Comparison of ENCODE assay signal across 26 cellular contexts in the genomic region with DNA sequence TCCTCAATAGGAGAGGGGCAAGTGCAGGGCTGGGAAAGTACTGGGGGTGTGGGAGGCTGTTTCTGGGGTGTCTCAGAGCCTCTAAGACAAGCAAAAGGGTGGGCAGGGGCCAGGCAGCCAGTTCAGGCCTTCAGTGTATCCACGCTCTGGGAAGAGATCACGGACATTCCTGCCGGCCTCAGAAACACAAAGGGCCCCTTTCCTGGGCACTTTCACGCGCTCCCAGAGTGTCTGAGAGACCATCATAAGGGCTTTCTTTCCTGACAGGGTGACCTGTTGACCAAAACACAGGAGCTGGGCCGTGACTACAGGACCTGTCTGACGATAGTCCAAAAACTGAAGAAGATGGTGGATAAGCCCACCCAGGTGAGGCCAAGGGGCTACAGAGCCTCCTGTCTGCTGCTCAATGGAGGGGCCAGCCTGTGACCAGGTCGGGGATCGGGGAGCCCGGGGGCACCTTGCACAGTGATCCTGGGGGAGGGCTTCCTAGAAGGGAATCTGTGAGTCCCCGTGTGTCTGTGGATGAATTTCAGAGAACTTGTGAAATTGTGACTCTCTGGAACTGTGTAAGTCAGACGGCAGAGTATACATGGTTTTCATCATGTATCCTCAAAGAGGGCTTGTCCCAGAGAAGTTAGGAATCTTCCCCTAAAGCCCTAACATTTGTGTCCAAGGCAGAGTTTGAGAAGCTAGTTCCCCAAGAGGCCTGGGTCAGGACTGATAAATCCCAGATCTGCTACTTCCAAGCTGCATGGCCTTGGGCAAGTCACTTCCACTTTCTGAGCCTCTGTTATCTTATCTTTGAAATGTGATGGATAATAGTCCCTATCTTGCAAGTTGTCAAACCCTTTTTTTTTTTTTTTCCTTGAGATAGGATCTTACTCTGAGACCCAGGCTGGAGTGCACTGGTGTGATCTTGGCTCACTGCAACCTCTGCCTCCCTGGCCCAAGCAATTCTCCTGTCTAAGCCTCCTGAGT. TPM values are rescaled to one million over a fixed set of nuclear protein-coding genes. Genes with fewer than 3 reads are reported as not detected.
A peak's percentile ranks its signal among the peaks of the same experiment; 100 is the strongest.
DNase-seq lines count a peak whose midpoint lies in the region; ATAC-seq, FAIRE-seq and TF ChIP-seq lines count a peak whose summit lies in the region.
"Had no signal": no experiment of that assay in that cellular context is flagged by ENCODE, and none has a peak within 500 bp of the region (broad histone marks: within the 10 kb centered on the region; RNA-seq: fewer than 3 reads in every experiment).

No MANE protein-coding gene starts in this region.

- no peak overlapping the region for H2BK15ac ChIP-seq in H1 (ENCODE audit: low read length)

- TF ChIP-seq CTCF in H1 (IDR thresholded peaks at IDR 0.05; ENCODE audit: control extremely low read depth in 1 of 3, insufficient read depth in 1 of 3, low read depth in 1 of 3, low read length in 3 of 3) (no peak), psoas muscle (IDR thresholded peaks at IDR 0.05) (no peak), foreskin keratinocyte (conservative IDR thresholded peaks at IDR 0.05) (no peak)

- H3K4ac ChIP-seq in H1 (replicated peaks; ENCODE audit: insufficient read length, low read depth, low read length) (no peak overlapping the region), trophoblast cell (ENCODE audit: low read depth, low read length) (no peak overlapping the region)

- H3K4me3 ChIP-seq in H1 (ENCODE audit: extremely low read depth in 1 of 4, insufficient read depth in 2 of 4, low read depth in 3 of 4, low read length in 4 of 4) (no peak overlapping the region), trophoblast cell (ENCODE audit: low read depth, low read length) (no peak overlapping the region), psoas muscle (no peak overlapping the region)
- H3K4me3 ChIP-seq: cardiac muscle cell had no signal

- H3K18ac ChIP-seq in H1 (ENCODE audit: extremely low read depth, low read length) (no peak overlapping the region), trophoblast cell (ENCODE audit: low read length) (no peak overlapping the region)

- H4K5ac ChIP-seq in H1 (ENCODE audit: insufficient read length, low read depth, low read length): no peak overlapping the region

- no peak for FAIRE-seq in H1 (lab: Jason Lieb, UNC)
- FAIRE-seq: endothelial cell of umbilical vein, G401.6, GM18507 had no signal

- H3K14ac ChIP-seq in H1 (ENCODE audit: insufficient read length) (no peak overlapping the region), trophoblast cell (ENCODE audit: low read length) (no peak overlapping the region)

- no peak for TF ChIP-seq POLR2A in H1 (IDR thresholded peaks at IDR 0.05; ENCODE audit: control extremely low read depth in 1 of 2, low read depth in 2 of 2, low read length in 2 of 2)

- H3K27ac ChIP-seq in H1 (ENCODE audit: low read depth, low read length) (no peak overlapping the region), trophoblast cell (ENCODE audit: low read depth, low read length) (peak overlapping the region; percentile 32), psoas muscle (no peak overlapping the region), foreskin keratinocyte (no peak overlapping the region)
- H3K27ac ChIP-seq: cardiac muscle cell, parathyroid adenoma had no signal

- H3K9ac ChIP-seq in H1 (replicated peaks in 1 of 4; ENCODE audit: extremely low read depth in 1 of 4, low read depth in 3 of 4, low read length in 3 of 4) (no peak overlapping the region), trophoblast cell (ENCODE audit: low read length) (no peak overlapping the region)
- H3K9ac ChIP-seq: parathyroid adenoma had no signal

- H3K79me2 ChIP-seq in H1 (ENCODE audit: control insufficient read depth in 1 of 2, insufficient read depth in 2 of 2, low read length in 2 of 2) (no peaks in the 10 kb centered on the region), trophoblast cell (ENCODE audit: control insufficient read depth, insufficient read depth, low read length, poor library complexity) (no peaks in the 10 kb centered on the region)
- H3K79me2 ChIP-seq: parathyroid adenoma had no signal

- H4K8ac ChIP-seq in H1 (ENCODE audit: extremely low read depth, insufficient read depth, low read length) (no peak overlapping the region), trophoblast cell (ENCODE audit: low read depth, low read length) (no peak overlapping the region)

- no peak for TF ChIP-seq RAD21 in H1 (IDR thresholded peaks at IDR 0.05 in 1 of 2, conservative IDR thresholded peaks at IDR 0.05 in 1 of 2; ENCODE audit: low read depth in 2 of 2, low read length in 2 of 2)

- no peak for TF ChIP-seq EP300 in H1 (IDR thresholded peaks at IDR 0.05; ENCODE audit: borderline replicate concordance in 1 of 2, low read depth in 2 of 2, low read length in 2 of 2)

- WGBS in H1 (ENCODE audit: extremely low coverage in 1 of 2, insufficient coverage in 1 of 2, insufficient read length in 1 of 2, insufficient replicate concordance in 2 of 2, low coverage in 1 of 2, low lambda C conversion rate in 2 of 2, missing lambda C conversion rate in 1 of 2), 2 experiments: 89% methylated on average over 12 of the region's 12 CpGs; no CpG with 5 or more reads in 1 of the 2 experiments
- WGBS in trophoblast cell (ENCODE audit: extremely low coverage, insufficient coverage, insufficient read length): no CpG with 5 or more reads among the region's 12 CpGs
- whole genome bisulfite sequencing in psoas muscle, 3 donors: 87 to 91% (median 90%) methylated on average over 12 of the region's 12 CpGs

- H3K36me3 ChIP-seq in H1 (ENCODE audit: control insufficient read depth in 2 of 4, insufficient read depth in 4 of 4, low read length in 3 of 4) (no peaks in the 10 kb centered on the region), trophoblast cell (ENCODE audit: control insufficient read depth in 1 of 2, insufficient read depth in 2 of 2, low read length in 2 of 2) (no peaks in the 10 kb centered on the region), psoas muscle (ENCODE audit: insufficient read depth in 1 of 2, low read depth in 1 of 2) (no peaks in the 10 kb centered on the region)
- H3K36me3 ChIP-seq: cardiac muscle cell had no signal

- peak; percentile 57 for DNase-seq in activated effector memory CD4-positive, alpha-beta T cell treated with anti-CD3 and anti-CD28 coated beads, Interleukin-2, amount 50 U/mL, for 16 hours
- DNase-seq in activated effector memory CD4-positive, alpha-beta T cell treated with Interleukin-2 at 50 U/mL for 16 hours: no peak
- peak; percentile 2 for DNase-seq in OCI-M1 (lab: John Stamatoyannopoulos, UW)
- DNase-seq in H1 (ENCODE audit: low read depth in 1 of 2, low spot score in 2 of 2): no peak
- peak; percentile 33 to 63 for DNase-seq in trophoblast cell
- DNase-seq in psoas muscle: no peak
- DNase-seq in foreskin keratinocyte: no peak
- DNase-seq in NCI-H1930 (lab: John Stamatoyannopoulos, UW): no peak
- DNase-seq: activated gamma-delta T cell treated with Interleukin-2 at 50 U/mL for 16 hours, dermis blood vessel endothelial cell, DMS153, GOT3, left cardiac atrium, naive B cell, NCI-H1436, NCI-H2171, NCI-H524 treated with DMSO at 0.1 percent for 48 hours, substantia nigra had no signal

- H4K91ac ChIP-seq in H1 (replicated peaks; ENCODE audit: insufficient read length, low read length): no peak overlapping the region
- H4K91ac ChIP-seq in trophoblast cell (ENCODE audit: low read depth, low read length): peak overlapping the region; percentile 32

- no peaks in the 10 kb centered on the region for H3K23me2 ChIP-seq in H1 (ENCODE audit: low read depth, low read length)

- H3K9me3 ChIP-seq in H1 (ENCODE audit: insufficient read depth in 2 of 2, low read depth in 1 of 2, low read length in 1 of 2): no peaks in the 10 kb centered on the region
- peaks cover 2% of the 10 kb centered on the region for H3K9me3 ChIP-seq in trophoblast cell (ENCODE audit: insufficient read depth, low read depth, low read length)
- no peaks in the 10 kb centered on the region for H3K9me3 ChIP-seq in psoas muscle

- ATAC-seq in psoas muscle (no peak), foreskin keratinocyte (no peak)
- ATAC-seq: left cardiac atrium, sciatic nerve had no signal

- no peaks in the 10 kb centered on the region for H3K79me1 ChIP-seq in H1 (ENCODE audit: low read depth, low read length)
- H3K79me1 ChIP-seq in trophoblast cell (ENCODE audit: low read length): no peaks in the 10 kb centered on the region

- H3K56ac ChIP-seq in H1 (replicated peaks; ENCODE audit: insufficient read length, low read depth, low read length): no peak overlapping the region

- no peaks in the 10 kb centered on the region for H4K20me1 ChIP-seq in H1 (replicated peaks in 1 of 2; ENCODE audit: control insufficient read depth in 1 of 2, insufficient read depth in 2 of 2, low read length in 2 of 2)

- POLR2A ChIA-PET in H1 (lab: Charles Lee; ENCODE audit: partially characterized antibody): interaction anchor here (1.7 kb wide), 1 partner anchor 80 kb away, joined by 3 read pairs; a partner anchor contains a TSS

- H2BK20ac ChIP-seq in H1 (ENCODE audit: low read length): no peak overlapping the region

- H3K27me3 ChIP-seq in H1 (replicated peaks in 1 of 4; ENCODE audit: control insufficient read depth in 3 of 4, extremely low read depth in 1 of 4, insufficient read depth in 3 of 4, low read length in 3 of 4) (no peaks in the 10 kb centered on the region), trophoblast cell (ENCODE audit: insufficient read depth, low read length) (no peaks in the 10 kb centered on the region), psoas muscle (ENCODE audit: insufficient read depth in 3 of 3, low read length in 2 of 3) (no peaks in the 10 kb centered on the region), foreskin keratinocyte (peaks cover 6% of the 10 kb centered on the region)
- H3K27me3 ChIP-seq: cardiac muscle cell had no signal

- H2AK5ac ChIP-seq in H1 (ENCODE audit: low read depth, low read length) (no peak overlapping the region), trophoblast cell (ENCODE audit: low read length) (no peak overlapping the region)

- H4K12ac ChIP-seq in trophoblast cell (ENCODE audit: low read depth, low read length): no peak overlapping the region

- intact Hi-C loops in psoas muscle (cut with DNase I): no loop called here

- H3K23ac ChIP-seq in H1 (ENCODE audit: insufficient read length) (no peak overlapping the region), trophoblast cell (ENCODE audit: low read length) (no peak overlapping the region)

- H3K4me2 ChIP-seq in H1 (ENCODE audit: insufficient read depth in 1 of 2, low read depth in 2 of 2, low read length in 2 of 2) (no peak overlapping the region), trophoblast cell (ENCODE audit: low read length) (no peak overlapping the region)

- H2BK120ac ChIP-seq in H1 (replicated peaks; ENCODE audit: low read depth, low read length) (no peak overlapping the region), trophoblast cell (ENCODE audit: insufficient read depth, low read length, poor library complexity) (no peak overlapping the region)

- H2AFZ ChIP-seq in H1 (ENCODE audit: low read length) (0 out of 2 replicates have a peak overlapping the region, but pooled peaks have one; percentile 39), trophoblast cell (ENCODE audit: insufficient read depth, low read length, poor library complexity) (no peak overlapping the region)
- H2AFZ ChIP-seq: parathyroid adenoma had no signal

- H2BK12ac ChIP-seq in H1 (ENCODE audit: low read depth, low read length) (no peak overlapping the region), trophoblast cell (ENCODE audit: low read length) (no peak overlapping the region)

- H2BK5ac ChIP-seq in H1 (ENCODE audit: low read depth, low read length) (no peak overlapping the region), trophoblast cell (ENCODE audit: low read depth, low read length, poor library complexity) (no peak overlapping the region)

- peaks cover 0 to 5% (median under 1%) of the 10 kb centered on the region in 4 experiments; a peak in 4 of 7 replicates for H3K4me1 ChIP-seq in H1 (replicated peaks in 1 of 4; ENCODE audit: control insufficient read depth in 3 of 4, insufficient read depth in 4 of 4, low read length in 3 of 4)
- peaks cover 17 to 20% of the 10 kb centered on the region in 2 experiments for H3K4me1 ChIP-seq in trophoblast cell (ENCODE audit: control insufficient read depth in 1 of 2, insufficient read depth in 2 of 2, low read length in 2 of 2)
- no peaks in the 10 kb centered on the region for H3K4me1 ChIP-seq in psoas muscle
- no peaks in the 10 kb centered on the region for H3K4me1 ChIP-seq in foreskin keratinocyte
- H3K4me1 ChIP-seq: parathyroid adenoma had no signal

- CTCF ChIA-PET in H1 (lab: Charles Lee; ENCODE audit: partially characterized antibody): interaction anchor here (0.7 to 6.8 kb wide), 4 partner anchors 9 to 602 kb away, joined by 3 to 49 read pairs (median 16); no protein-coding TSS in a partner anchor

RNA-seq across cellular contexts. Expression of a gene that starts 1.8 kb away (rescaled TPM):
- total RNA-seq in H1 (2021; fragmentation: NEBNext Ultra II Directional; extraction: Animal tissue kit (Norgen Biotek cat#: 25700)): not detected in 2 replicates
- 0.03 TPM in 1 of 2 replicates, not detected in the other for polyA plus RNA-seq in H1 (2011; rRNA removed)
- 0.19 TPM for polyA plus RNA-seq in H1 (2011; cell fraction: cytosol; rRNA removed)
- 0.23 TPM for polyA plus RNA-seq in H1 (2011; cell fraction: nucleus; rRNA removed)
- polyA plus RNA-seq in H1 (2012, experiment 1 of 2): 0.31 to 0.36 TPM in 2 of 4 replicates, not detected in the others
- polyA plus RNA-seq in H1 (2012, experiment 2 of 2): not detected
- not detected for polyA plus RNA-seq in H1 (2013, experiment 1 of 2)
- not detected for polyA plus RNA-seq in H1 (2013, experiment 2 of 2)
- polyA minus RNA-seq in H1 (2011; rRNA and poly(A)+ RNA removed): not detected in 2 replicates
- not detected for polyA minus RNA-seq in H1 (2011; cell fraction: cytosol; rRNA and poly(A)+ RNA removed)
- polyA minus RNA-seq in H1 (2011; cell fraction: nucleus; rRNA and poly(A)+ RNA removed): not detected
- 0.75 and 0.90 TPM in 2 replicates for polyA plus RNA-seq in trophoblast cell (2013)
- total RNA-seq in psoas muscle: 10 to 100 TPM in 1 of 4 donors, 1 to 10 TPM in 2, under 1 TPM in 1; 0.58 to 20.0 (median 5.8) TPM
- 10 to 100 TPM in 2 of 3 donors, 1 to 10 TPM in 1; 4.9 to 31.6 (median 23.4) TPM for polyA plus RNA-seq in psoas muscle
- not detected in 2 replicates for total RNA-seq in foreskin keratinocyte
- polyA plus RNA-seq in foreskin keratinocyte: not detected in 2 replicates
- total RNA-seq: cardiac muscle cell, dermis blood vessel endothelial cell, endothelial cell of umbilical vein, RPMI7951, urinary bladder had no signal
- polyA plus RNA-seq: cardiac muscle cell, endothelial cell of umbilical vein had no signal

RNA-seq across cellular contexts. Expression of a gene that starts 28.0 kb away (rescaled TPM):
- not detected in 2 replicates for total RNA-seq in H1 (2021; fragmentation: NEBNext Ultra II Directional; extraction: Animal tissue kit (Norgen Biotek cat#: 25700))
- not detected in 2 replicates for polyA plus RNA-seq in H1 (2011; rRNA removed)
- not detected for polyA plus RNA-seq in H1 (2011; cell fraction: cytosol; rRNA removed)
- not detected for polyA plus RNA-seq in H1 (2011; cell fraction: nucleus; rRNA removed)
- polyA plus RNA-seq in H1 (2012, experiment 1 of 2): 0.05 to 0.07 TPM (median 0.05 TPM) in 3 of 4 replicates, not detected in the other
- polyA plus RNA-seq in H1 (2012, experiment 2 of 2): not detected
- polyA plus RNA-seq in H1 (2013, experiment 1 of 2): not detected
- not detected for polyA plus RNA-seq in H1 (2013, experiment 2 of 2)
- not detected in 2 replicates for polyA minus RNA-seq in H1 (2011; rRNA and poly(A)+ RNA removed)
- polyA minus RNA-seq in H1 (2011; cell fraction: cytosol; rRNA and poly(A)+ RNA removed): not detected
- polyA minus RNA-seq in H1 (2011; cell fraction: nucleus; rRNA and poly(A)+ RNA removed): not detected
- 0.14 and 0.15 TPM in 2 replicates for polyA plus RNA-seq in trophoblast cell (2013)
- total RNA-seq in psoas muscle: 1 to 10 TPM in 2 of 4 donors, under 1 TPM in 2; 0.25 to 1.1 (median 0.96) TPM
- polyA plus RNA-seq in psoas muscle: 1 to 10 TPM in 1 of 3 donors, under 1 TPM in 2; 0.04 to 1.5 (median 0.98) TPM
- not detected in 2 replicates for total RNA-seq in foreskin keratinocyte
- not detected in 2 replicates for polyA plus RNA-seq in foreskin keratinocyte
- total RNA-seq: cardiac muscle cell, dermis blood vessel endothelial cell, endothelial cell of umbilical vein, RPMI7951, urinary bladder had no signal
- polyA plus RNA-seq: cardiac muscle cell, endothelial cell of umbilical vein, urinary bladder had no signal

RNA-seq across cellular contexts. Expression of a gene that starts 57.8 kb away (rescaled TPM):
- 0.50 and 0.54 TPM in 2 replicates for total RNA-seq in H1 (2021; fragmentation: NEBNext Ultra II Directional; extraction: Animal tissue kit (Norgen Biotek cat#: 25700))
- polyA plus RNA-seq in H1 (2011; rRNA removed) (0.53 and 0.74 TPM in 2 replicates), psoas muscle (10 to 100 TPM; 48.7 to 77.2 (median 59.4) TPM), foreskin keratinocyte (not detected in 2 replicates)
- polyA plus RNA-seq in H1 (2011; cell fraction: cytosol; rRNA removed): 0.74 TPM
- 0.93 TPM for polyA plus RNA-seq in H1 (2011; cell fraction: nucleus; rRNA removed)
- 0.66 to 0.90 TPM (median 0.79 TPM) in 4 replicates for polyA plus RNA-seq in H1 (2012, experiment 1 of 2)
- polyA plus RNA-seq in H1 (2012, experiment 2 of 2): 0.98 TPM
- 0.30 TPM for polyA plus RNA-seq in H1 (2013, experiment 1 of 2)
- polyA plus RNA-seq in H1 (2013, experiment 2 of 2): 0.31 TPM
- polyA minus RNA-seq in H1 (2011; rRNA and poly(A)+ RNA removed): 0.29 and 0.57 TPM in 2 replicates
- 1.2 TPM for polyA minus RNA-seq in H1 (2011; cell fraction: cytosol; rRNA and poly(A)+ RNA removed)
- 0.50 TPM for polyA minus RNA-seq in H1 (2011; cell fraction: nucleus; rRNA and poly(A)+ RNA removed)
- 1.8 and 2.0 TPM in 2 replicates for polyA plus RNA-seq in trophoblast cell (2013)
- total RNA-seq in psoas muscle (10 to 100 TPM; 22.0 to 82.1 (median 57.3) TPM), foreskin keratinocyte (not detected in 2 replicates)

Comparison
In these comparisons a context has a peak if more than half of its experiments do, and no peak if none do; other contexts are left out.
1. DNase-seq: peak in activated effector memory CD4-positive, alpha-beta T cell treated with anti-CD3 and anti-CD28 coated beads, Interleukin-2, amount 50 U/mL, for 16 hours (single experiment), OCI-M1 (single experiment) and trophoblast cell (2 of 2); none in activated effector memory CD4-positive, alpha-beta T cell treated with Interleukin-2 at 50 U/mL for 16 hours (single experiment), H1 (0 of 2), psoas muscle (0 of 2), foreskin keratinocyte (0 of 2) and NCI-H1930 (0 of 2).
2. RNA of a gene that starts 57.8 kb away (total RNA-seq): 22.0 to 82.1 TPM in psoas muscle; 0.50 to 0.54 TPM in H1 and not detected in foreskin keratinocyte; every median in the first group is over 10 times any median in the second.